Comparison of ENCODE assay signal across 22 cellular contexts in genomic region chr19:496333-496634, GRCh38. TPM values are rescaled to one million over a fixed set of nuclear protein-coding genes. Genes with fewer than 3 reads are reported as not detected.
DNase-seq lines count a peak whose midpoint lies in the region; ATAC-seq, FAIRE-seq and TF ChIP-seq lines count a peak whose summit lies in the region.
"Had no signal": no experiment of that assay in that cellular context is flagged by ENCODE, and none has a peak within 500 bp of the region (broad histone marks: within the 10 kb centered on the region; RNA-seq: fewer than 3 reads in every experiment).

Gene MADCAM1, plus strand, starts transcription at chr19:496486. Its CDS starts 14 bp downstream, at chr19:496500.

- H3K27ac ChIP-seq in A549 (peak within 1 kb of the TSS in 1 of 2 experiments; percentile 76; a peak in 3 of 6 replicates), HUES6 (ENCODE audit: low read depth, low read length) (no peak within 1 kb of the TSS), endodermal cell (ENCODE audit: low read depth, low read length) (no peak within 1 kb of the TSS), foreskin keratinocyte (no peak within 1 kb of the TSS)
- H3K27ac ChIP-seq: BLaER1 treated with 17β-estradiol and CSF1 and Interleukin-3, amounts not matched to agents 10 nM and 100 nM had no signal

- ATAC-seq in A549 (no peak), foreskin keratinocyte (no peak), HG03460 (IDR thresholded peaks at IDR 0.05; ENCODE audit: unreplicated experiment) (no peak), HG03196 (IDR thresholded peaks at IDR 0.05; ENCODE audit: unreplicated experiment) (no peak)
- ATAC-seq: left ventricle myocardium superior had no signal

- H3K27ac Mint-ChIP-seq in endodermal cell (no peak within 1 kb of the TSS), nephron progenitor cell (no peak within 1 kb of the TSS)
- H3K27ac Mint-ChIP-seq: activated CD4-positive, alpha-beta memory T cell treated with anti-CD3 and anti-CD28 coated beads for 36 hours; T-helper 1 cell treated with Interleukin-12 subunit alpha and Interleukin-12 subunit beta and Interleukin-4 antibody, amounts not matched to agents 30 μg/mL and 1 μg/mL, for 36 hours had no signal

- H3K4me3 Mint-ChIP-seq in endodermal cell (peak within 1 kb of the TSS; percentile 27), nephron progenitor cell (peak within 1 kb of the TSS; percentile 20)
- H3K4me3 Mint-ChIP-seq: activated CD4-positive, alpha-beta memory T cell treated with anti-CD3 and anti-CD28 coated beads for 36 hours; immature natural killer cell; T-helper 1 cell treated with Interleukin-12 subunit alpha and Interleukin-12 subunit beta and Interleukin-4 antibody, amounts not matched to agents 30 μg/mL and 1 μg/mL, for 36 hours had no signal

- H3K4me3 ChIP-seq in A549 (peak within 1 kb of the TSS; percentile 29; the same call in 1 of the 3 replicates), HUES6 (ENCODE audit: low read depth, low read length) (peak within 1 kb of the TSS; percentile 73), endodermal cell (ENCODE audit: low read length) (no peak within 1 kb of the TSS)
- H3K4me3 ChIP-seq: smooth muscle cell had no signal

- no peak for TF ChIP-seq POLR2A in A549 (IDR thresholded peaks at IDR 0.05; ENCODE audit: low read length)

- H3K9me3 Mint-ChIP-seq in endodermal cell (peaks cover 3% of the 10 kb centered on the region), nephron progenitor cell (peaks cover 14% of the 10 kb centered on the region)

- H3K27me3 ChIP-seq in HUES6 (ENCODE audit: control insufficient read depth, insufficient read depth, low read length) = peaks cover 37% of the 10 kb centered on the region
- peaks cover 24% of the 10 kb centered on the region for H3K27me3 ChIP-seq in endodermal cell (ENCODE audit: control insufficient read depth, insufficient read depth, low read length, poor library complexity, severe bottlenecking)
- peaks cover 30% of the 10 kb centered on the region for H3K27me3 ChIP-seq in foreskin keratinocyte

- no peaks in the 10 kb centered on the region for H3K4me1 Mint-ChIP-seq in endodermal cell
- H3K4me1 Mint-ChIP-seq in nephron progenitor cell = peaks cover 15% of the 10 kb centered on the region

- no peak for TF ChIP-seq EP300 in A549 (IDR thresholded peaks at IDR 0.05)

- no peak within 1 kb of the TSS for H3K9ac ChIP-seq in HUES6 (ENCODE audit: low read length)
- no peak within 1 kb of the TSS for H3K9ac ChIP-seq in endodermal cell (ENCODE audit: extremely low read depth, low read length, poor library complexity, severe bottlenecking)
- H3K9ac ChIP-seq: BLaER1 treated with 17β-estradiol and CSF1 and Interleukin-3, amounts not matched to agents 10 nM and 100 nM had no signal

- no peak for FAIRE-seq in A549 (lab: Jason Lieb, UNC)
- FAIRE-seq: A204.1, HTR-8/SVneo had no signal

- POLR2A ChIA-PET in A549 (lab: Yijun Ruan, JAX) = no interaction called here

- H3K9me3 ChIP-seq in A549 (no peaks in the 10 kb centered on the region), HUES6 (ENCODE audit: control insufficient read depth, insufficient read depth, low read depth, low read length) (no peaks in the 10 kb centered on the region), endodermal cell (ENCODE audit: control insufficient read depth, low read length) (no peaks in the 10 kb centered on the region)

- TF ChIP-seq CTCF in A549 (IDR thresholded peaks at IDR 0.05) (no peak), endodermal cell (conservative IDR thresholded peaks at IDR 0.05) (no peak), nephron progenitor cell (IDR thresholded peaks at IDR 0.05) (no peak), foreskin keratinocyte (conservative IDR thresholded peaks at IDR 0.05) (no peak)

- H3K4me1 ChIP-seq in A549 (peaks cover 5% of the 10 kb centered on the region; the same call in 1 of the 3 replicates), HUES6 (ENCODE audit: control insufficient read depth, insufficient read depth, low read length) (peaks cover 4% of the 10 kb centered on the region; the same call in 1 of the 2 replicates), endodermal cell (ENCODE audit: control insufficient read depth, insufficient read depth, low read length) (no peaks in the 10 kb centered on the region), foreskin keratinocyte (no peaks in the 10 kb centered on the region)

- no peaks in the 10 kb centered on the region for H3K36me3 ChIP-seq in HUES6 (ENCODE audit: control insufficient read depth, insufficient read depth, low read length)
- H3K36me3 ChIP-seq in endodermal cell (ENCODE audit: control insufficient read depth, insufficient read depth, low read length) = no peaks in the 10 kb centered on the region
- H3K36me3 ChIP-seq: BLaER1 treated with 17β-estradiol and CSF1 and Interleukin-3, amounts not matched to agents 10 nM and 100 nM had no signal

- H3K4me2 ChIP-seq in A549 = peak within 1 kb of the TSS; percentile 74

- no peak for DNase-seq in A549 (ENCODE audit: low read depth in 1 of 2, low spot score in 1 of 2)
- peak; percentile 59 for DNase-seq in endodermal cell
- DNase-seq in nephron progenitor cell = no peak
- no peak for DNase-seq in cerebellum (ENCODE audit: low spot score)
- no peak for DNase-seq in foreskin keratinocyte
- DNase-seq: activated gamma-delta T cell treated with Interleukin-2 at 50 U/mL for 16 hours, activated T-cell treated with anti-CD3 and anti-CD28 coated beads for 4 hours, DMS 273 treated with DMSO at 0.1 percent for 48 hours, left ventricle myocardium superior, NCI-H510A treated with DMSO at 0.1 percent for 48 hours had no signal

- no peak for TF ChIP-seq RAD21 in A549 (conservative IDR thresholded peaks at IDR 0.05 in 1 of 2, IDR thresholded peaks at IDR 0.05 in 1 of 2)

- peaks cover 44% of the 10 kb centered on the region for H3K27me3 Mint-ChIP-seq in endodermal cell (ENCODE audit: insufficient read depth)
- peaks cover 63% of the 10 kb centered on the region for H3K27me3 Mint-ChIP-seq in nephron progenitor cell (ENCODE audit: low read depth, poor library complexity)

- H3K36me3 Mint-ChIP-seq in endodermal cell (ENCODE audit: low read depth) = no peaks in the 10 kb centered on the region
- peaks cover 6% of the 10 kb centered on the region for H3K36me3 Mint-ChIP-seq in nephron progenitor cell (ENCODE audit: low read depth)
- H3K36me3 Mint-ChIP-seq: activated CD4-positive, alpha-beta memory T cell treated with anti-CD3 and anti-CD28 coated beads for 36 hours had no signal

- CTCF ChIA-PET in A549 (lab: Yijun Ruan, JAX) = interaction anchor here (1.4 to 1.9 kb wide), 3 partner anchors 8 to 25 kb away, joined by 4 to 17 read pairs (median 8); partner anchors contain the start of gene TPGS1

- no CpG with 5 or more reads among the region's 18 CpGs for WGBS in A549 (ENCODE audit: missing lambda C conversion rate)
- whole genome bisulfite sequencing in endodermal cell (ENCODE audit: insufficient coverage in 1 of 2, insufficient read length in 1 of 2), 2 experiments = 40 to 43% methylated on average over 12 to 16 of the region's 18 CpGs

TF ChIP-seq in A549, 52 proteins besides CTCF, POLR2A, EP300 and RAD21:
- TF ChIP-seq ATOH8 (CRISPR knock-in tag; IDR thresholded peaks at IDR 0.05; ENCODE audit: low read depth) (no peak), NPAS2 (CRISPR knock-in tag; IDR thresholded peaks at IDR 0.05; ENCODE audit: borderline replicate concordance) (no peak), GATA3 (IDR thresholded peaks at IDR 0.05; ENCODE audit: borderline replicate concordance) (no peak), KDM1A (IDR thresholded peaks at IDR 0.05; ENCODE audit: low read depth) (no peak), ZC3H11A (IDR thresholded peaks at IDR 0.05) (no peak), CHD4 (IDR thresholded peaks at IDR 0.05; ENCODE audit: borderline replicate concordance) (no peak), ZNF302 (CRISPR knock-in tag; IDR thresholded peaks at IDR 0.05) (no peak), NR3C1 (IDR thresholded peaks at IDR 0.05) (no peak), KDM5A (IDR thresholded peaks at IDR 0.05) (no peak), HEYL (CRISPR knock-in tag; IDR thresholded peaks at IDR 0.05) (no peak), BHLHE40 (IDR thresholded peaks at IDR 0.05; ENCODE audit: low read depth, low read length) (no peak), JUNB (IDR thresholded peaks at IDR 0.05) (no peak), SMC3 (IDR thresholded peaks at IDR 0.05) (no peak), PHF8 (IDR thresholded peaks at IDR 0.05; ENCODE audit: borderline replicate concordance, low read depth) (no peak), ESRRA (IDR thresholded peaks at IDR 0.05; ENCODE audit: borderline replicate concordance, low read length) (no peak)
TF ChIP-seq in A549: peak in this region for 0.

RNA-seq across cellular contexts. Expression of gene MADCAM1, which starts in this region (rescaled TPM):
- polyA plus RNA-seq in A549 (2011; rRNA removed) = 0.06 and 0.09 TPM in 2 replicates
- polyA plus RNA-seq in A549 (2012; cell fraction: cytosol; rRNA removed) = 0.25 and 0.35 TPM in 2 replicates
- 0.51 and 0.73 TPM in 2 replicates for polyA plus RNA-seq in A549 (2012; cell fraction: nucleus; rRNA removed)
- 0.25 to 0.41 TPM (median 0.34 TPM) in 3 replicates for polyA plus RNA-seq in A549 (2017; fragmentation: RNase III; extraction: RNeasy Plus Mini Kit Qiagen cat#74134 plus additional on column Dnase treatment)
- not detected in 2 replicates for polyA minus RNA-seq in A549 (2011; rRNA and poly(A)+ RNA removed)
- total RNA-seq in endodermal cell = 1 to 10 TPM in 1 of 2 donors, under 1 TPM in 1; 0.46 to 1.5 TPM
- polyA plus RNA-seq in endodermal cell (2013, experiment 1 of 2) = 0.85 TPM
- polyA plus RNA-seq in endodermal cell (2013, experiment 2 of 2) = 0.54 TPM
- 2.7 TPM for total RNA-seq in cerebellum
- 0.07 and 0.10 TPM in 2 replicates for total RNA-seq in foreskin keratinocyte
- 0.09 and 0.15 TPM in 2 replicates for polyA plus RNA-seq in foreskin keratinocyte
- total RNA-seq: H4, SK-MEL-5, smooth muscle cell had no signal
- polyA plus RNA-seq: smooth muscle cell had no signal
